1 cellular context compared by ENCODE assay signal in the genomic region with DNA sequence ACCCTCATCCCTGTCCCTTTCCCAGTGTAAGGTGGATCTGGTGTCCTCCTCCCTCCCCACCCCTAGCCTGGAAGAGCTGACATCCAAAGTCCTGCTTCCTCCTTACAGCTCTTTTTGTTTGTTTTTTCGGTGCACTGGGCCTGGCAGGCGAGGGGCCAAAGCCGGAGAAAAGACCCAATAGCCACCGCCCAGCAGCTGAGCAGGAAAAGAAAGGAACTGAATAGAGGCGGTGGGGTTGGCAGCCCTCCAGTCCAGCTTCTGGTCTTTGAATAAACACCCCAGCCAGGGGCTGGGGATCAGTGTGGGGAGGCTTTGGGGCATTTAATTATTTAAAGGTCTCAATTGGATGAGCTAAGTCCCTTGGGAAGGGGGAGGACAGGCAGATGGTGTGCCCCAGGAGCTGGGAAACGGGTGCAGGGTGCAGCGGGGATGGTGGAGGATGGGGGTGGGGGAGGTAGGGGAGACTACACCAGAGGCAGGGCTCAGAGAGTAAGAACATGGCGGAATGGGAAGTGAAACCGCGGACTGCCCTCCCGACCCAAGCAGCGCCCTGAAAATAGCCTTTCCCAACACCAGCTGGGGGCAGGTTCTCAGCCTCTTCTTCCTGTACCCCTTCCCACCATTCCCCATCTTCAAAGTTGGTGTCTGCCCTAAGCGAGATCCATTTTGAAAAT.
TF ChIP-seq lines count a peak whose summit lies in the region.

No MANE protein-coding gene starts in this region.

TF ChIP-seq in H1, 55 proteins besides CTCF, POLR2A, EP300 and RAD21 (continued from another document):
- no peak for TF ChIP-seq SP2 (IDR thresholded peaks at IDR 0.05; ENCODE audit: low read length)
- TF ChIP-seq CBX8 (IDR thresholded peaks at IDR 0.05; ENCODE audit: borderline replicate concordance, low read depth, low read length) = no peak
- TF ChIP-seq KDM4A (IDR thresholded peaks at IDR 0.05; ENCODE audit: low read depth, low read length, severe bottlenecking) = no peak
- no peak for TF ChIP-seq CHD2 (IDR thresholded peaks at IDR 0.05; ENCODE audit: low read length)
- TF ChIP-seq RNF2 (IDR thresholded peaks at IDR 0.05; ENCODE audit: borderline replicate concordance, low read depth, low read length, missing control alignments, poor library complexity, severe bottlenecking) = no peak
- TF ChIP-seq HDAC2 (IDR thresholded peaks at IDR 0.05; ENCODE audit: borderline replicate concordance in 1 of 2, low read depth in 2 of 2, low read length in 2 of 2) = no peak
- TF ChIP-seq EGR1 (IDR thresholded peaks at IDR 0.05; ENCODE audit: borderline replicate concordance, low read depth, low read length) = no peak
- TF ChIP-seq, protein P1, sequence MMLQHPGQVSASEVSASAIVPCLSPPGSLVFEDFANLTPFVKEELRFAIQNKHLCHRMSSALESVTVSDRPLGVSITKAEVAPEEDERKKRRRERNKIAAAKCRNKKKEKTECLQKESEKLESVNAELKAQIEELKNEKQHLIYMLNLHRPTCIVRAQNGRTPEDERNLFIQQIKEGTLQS (IDR thresholded peaks at IDR 0.05; ENCODE audit: insufficient read depth, low read depth, low read length) = no peak
- no peak for TF ChIP-seq TEAD4 (IDR thresholded peaks at IDR 0.05; ENCODE audit: low read depth, low read length)
